18 cellular contexts compared by ENCODE assay signal in genomic region chr11:60995798-60996197, GRCh38. TPM values are rescaled to one million over a fixed set of nuclear protein-coding genes. Genes with fewer than 3 reads are reported as not detected.
DNase-seq lines count a peak whose midpoint lies in the region; ATAC-seq and TF ChIP-seq lines count a peak whose summit lies in the region.
"Had no signal": no experiment of that assay in that cellular context is flagged by ENCODE, and none has a peak within 500 bp of the region (broad histone marks: within the 10 kb centered on the region; RNA-seq: fewer than 3 reads in every experiment).

No MANE protein-coding gene starts in this region.

- H3K9me3 Mint-ChIP-seq in activated CD8-positive, alpha-beta memory T cell treated with anti-CD3 and anti-CD28 coated beads, Interleukin-2, amount 10 ng/mL, durations not matched to agents 7 days and 5 days (ENCODE audit: low read depth): no peaks in the 10 kb centered on the region
- H3K9me3 Mint-ChIP-seq in activated CD4-positive, alpha-beta memory T cell treated with anti-CD3 and anti-CD28 coated beads, Interleukin-2, amount 10 ng/mL, durations not matched to agents 7 days and 5 days: no peaks in the 10 kb centered on the region
- no peaks in the 10 kb centered on the region for H3K9me3 Mint-ChIP-seq in immature natural killer cell
- H3K9me3 Mint-ChIP-seq in Caco-2 (ENCODE audit: unreplicated experiment): no peaks in the 10 kb centered on the region
- H3K9me3 Mint-ChIP-seq: neural progenitor cell; stimulated activated memory B cell treated with anti-CD40 and anti-IgM and Interleukin-4, amounts not matched to agents 10 μg/mL and 1 μg/mL and 100 μg/mL, for 72 hours had no signal

- POLR2A ChIA-PET in activated CD4-positive, alpha-beta memory T cell treated with anti-CD3 and anti-CD28 coated beads, Interleukin-2, amount 10 ng/mL, durations not matched to agents 7 days and 5 days (lab: Charles Lee): interaction anchor here (0.8 to 6.9 kb wide), 7 partner anchors 8 to 109 kb away, joined by 3 to 53 read pairs (median 4); no protein-coding TSS in a partner anchor
- POLR2A ChIA-PET in Caco-2 (lab: Charles Lee): no interaction called here

- H3K27ac ChIP-seq in C4-2B: peak overlapping the region; percentile 53
- H3K27ac ChIP-seq: breast epithelium, neural progenitor cell, RWPE1, transverse colon had no signal

- no peaks in the 10 kb centered on the region for H3K9me3 ChIP-seq in Caco-2
- H3K9me3 ChIP-seq: breast epithelium, transverse colon had no signal

- H3K36me3 ChIP-seq in Caco-2 (ENCODE audit: control insufficient read depth, insufficient read depth, low read length): no peaks in the 10 kb centered on the region
- H3K36me3 ChIP-seq: breast epithelium, neural progenitor cell, transverse colon had no signal

- no peaks in the 10 kb centered on the region; the same call in none of the 2 replicates for H3K27me3 ChIP-seq in Caco-2 (replicated peaks; ENCODE audit: control insufficient read depth, insufficient read depth, low read length)
- H3K27me3 ChIP-seq: breast epithelium had no signal

- H3K4me3 ChIP-seq in Caco-2 (ENCODE audit: low read depth, low read length): no peak overlapping the region
- H3K4me3 ChIP-seq: breast epithelium, neural progenitor cell, transverse colon had no signal

- TF ChIP-seq CTCF in C4-2B (conservative IDR thresholded peaks at IDR 0.05) (no peak), Caco-2 (IDR thresholded peaks at IDR 0.05; ENCODE audit: insufficient read depth in 1 of 2, low read depth in 1 of 2, low read length in 1 of 2, severe bottlenecking in 1 of 2, unreplicated experiment in 1 of 2) (no peak)

- H3K4me1 ChIP-seq in Caco-2: no peaks in the 10 kb centered on the region
- H3K4me1 ChIP-seq: breast epithelium had no signal

- peaks cover 50% of the 10 kb centered on the region for H3K4me1 Mint-ChIP-seq in activated CD8-positive, alpha-beta memory T cell treated with anti-CD3 and anti-CD28 coated beads, Interleukin-2, amount 10 ng/mL, durations not matched to agents 7 days and 5 days
- peaks cover 74% of the 10 kb centered on the region for H3K4me1 Mint-ChIP-seq in activated CD4-positive, alpha-beta memory T cell treated with anti-CD3 and anti-CD28 coated beads, Interleukin-2, amount 10 ng/mL, durations not matched to agents 7 days and 5 days
- H3K4me1 Mint-ChIP-seq in immature natural killer cell (peaks cover 29 to 30% of the 10 kb centered on the region in 2 donors), Caco-2 (ENCODE audit: low read depth, unreplicated experiment) (no peaks in the 10 kb centered on the region)

- peak overlapping the region; percentile 40 for H3K27ac Mint-ChIP-seq in activated CD8-positive, alpha-beta memory T cell treated with anti-CD3 and anti-CD28 coated beads, Interleukin-2, amount 10 ng/mL, durations not matched to agents 7 days and 5 days
- H3K27ac Mint-ChIP-seq in activated CD4-positive, alpha-beta memory T cell treated with anti-CD3 and anti-CD28 coated beads, Interleukin-2, amount 10 ng/mL, durations not matched to agents 7 days and 5 days: peak overlapping the region; percentile 81
- peak overlapping the region in 4 of 6 donors; percentile 81 to 84 (median 82) for H3K27ac Mint-ChIP-seq in immature natural killer cell
- H3K27ac Mint-ChIP-seq in Caco-2 (ENCODE audit: unreplicated experiment): no peak overlapping the region
- H3K27ac Mint-ChIP-seq: neural progenitor cell; stimulated activated memory B cell treated with anti-CD40 and anti-IgM and Interleukin-4, amounts not matched to agents 10 μg/mL and 1 μg/mL and 100 μg/mL, for 72 hours had no signal

- peaks cover 48% of the 10 kb centered on the region for H3K36me3 Mint-ChIP-seq in activated CD8-positive, alpha-beta memory T cell treated with anti-CD3 and anti-CD28 coated beads, Interleukin-2, amount 10 ng/mL, durations not matched to agents 7 days and 5 days
- H3K36me3 Mint-ChIP-seq in activated CD4-positive, alpha-beta memory T cell treated with anti-CD3 and anti-CD28 coated beads, Interleukin-2, amount 10 ng/mL, durations not matched to agents 7 days and 5 days (ENCODE audit: low read depth): peaks cover 61% of the 10 kb centered on the region
- H3K36me3 Mint-ChIP-seq in immature natural killer cell: peaks cover 2 to 4% (median 3%) of the 10 kb centered on the region in 3 donors
- H3K36me3 Mint-ChIP-seq in Caco-2 (ENCODE audit: insufficient read depth, unreplicated experiment): no peaks in the 10 kb centered on the region
- H3K36me3 Mint-ChIP-seq: neural progenitor cell; stimulated activated memory B cell treated with anti-CD40 and anti-IgM and Interleukin-4, amounts not matched to agents 10 μg/mL and 1 μg/mL and 100 μg/mL, for 72 hours had no signal

- intact Hi-C loops in Caco-2 (cut with micrococcal nuclease; ENCODE audit: unreplicated experiment): no loop called here

- CTCF ChIA-PET in activated CD8-positive, alpha-beta memory T cell treated with anti-CD3 and anti-CD28 coated beads, Interleukin-2, amount 10 ng/mL, durations not matched to agents 7 days and 5 days (lab: Charles Lee): interaction anchor here (0.8 kb wide), 1 partner anchor 8 kb away, joined by 4 read pairs; no protein-coding TSS in a partner anchor
- CTCF ChIA-PET in activated CD4-positive, alpha-beta memory T cell treated with anti-CD3 and anti-CD28 coated beads, Interleukin-2, amount 10 ng/mL, durations not matched to agents 7 days and 5 days (lab: Charles Lee): interaction anchor here (1.7 to 2.0 kb wide), 2 partner anchors 14 to 81 kb away, joined by 4 to 6 read pairs; no protein-coding TSS in a partner anchor
- CTCF ChIA-PET in Caco-2 (lab: Charles Lee): no interaction called here

- no TSS peak for BruUV-seq in Caco-2 (replicated peaks; lab: Mats Ljungman, UMichigan)

- H3K27me3 Mint-ChIP-seq in activated CD8-positive, alpha-beta memory T cell treated with anti-CD3 and anti-CD28 coated beads, Interleukin-2, amount 10 ng/mL, durations not matched to agents 7 days and 5 days: no peaks in the 10 kb centered on the region
- no peaks in the 10 kb centered on the region for H3K27me3 Mint-ChIP-seq in activated CD4-positive, alpha-beta memory T cell treated with anti-CD3 and anti-CD28 coated beads, Interleukin-2, amount 10 ng/mL, durations not matched to agents 7 days and 5 days
- H3K27me3 Mint-ChIP-seq in immature natural killer cell (ENCODE audit: low read depth in 3 of 3) (peaks cover 0 to 3% (median 2%) of the 10 kb centered on the region in 3 donors), Caco-2 (ENCODE audit: insufficient read depth, unreplicated experiment) (peaks cover 7% of the 10 kb centered on the region)
- H3K27me3 Mint-ChIP-seq: stimulated activated memory B cell treated with anti-CD40 and anti-IgM and Interleukin-4, amounts not matched to agents 10 μg/mL and 1 μg/mL and 100 μg/mL, for 72 hours had no signal

- DNase-seq in activated CD8-positive, alpha-beta memory T cell treated with anti-CD3 and anti-CD28 coated beads, Interleukin-2, amount 10 ng/mL, durations not matched to agents 7 days and 5 days: no peak
- DNase-seq in activated CD8-positive, alpha-beta memory T cell treated with anti-CD3 and anti-CD28 coated beads for 24 hours: no peak
- DNase-seq in activated CD4-positive, alpha-beta memory T cell treated with anti-CD3 and anti-CD28 coated beads, Interleukin-2, amount 10 ng/mL, durations not matched to agents 7 days and 5 days: no peak
- DNase-seq in immature natural killer cell (no peak), SHP77 (lab: John Stamatoyannopoulos, UW) (no peak), Caco-2 (no peak)
- DNase-seq: ACHN, EL, NCI-H1694, SW 1271 had no signal

- ATAC-seq in activated CD8-positive, alpha-beta memory T cell treated with anti-CD3 and anti-CD28 coated beads, Interleukin-2, amount 10 ng/mL, durations not matched to agents 7 days and 5 days: no peak
- no peak for ATAC-seq in GM18861 (IDR thresholded peaks at IDR 0.05; ENCODE audit: unreplicated experiment)
- ATAC-seq: stimulated activated memory B cell treated with anti-CD40 and anti-IgM and Interleukin-4, amounts not matched to agents 10 μg/mL and 1 μg/mL and 100 μg/mL, for 72 hours had no signal

- no peak overlapping the region for H3K4me3 Mint-ChIP-seq in activated CD8-positive, alpha-beta memory T cell treated with anti-CD3 and anti-CD28 coated beads, Interleukin-2, amount 10 ng/mL, durations not matched to agents 7 days and 5 days
- H3K4me3 Mint-ChIP-seq in activated CD4-positive, alpha-beta memory T cell treated with anti-CD3 and anti-CD28 coated beads, Interleukin-2, amount 10 ng/mL, durations not matched to agents 7 days and 5 days: no peak overlapping the region
- H3K4me3 Mint-ChIP-seq in immature natural killer cell (peak overlapping the region in 1 of 5 donors; percentile 6), Caco-2 (ENCODE audit: unreplicated experiment) (no peak overlapping the region)
- H3K4me3 Mint-ChIP-seq: neural progenitor cell; stimulated activated memory B cell treated with anti-CD40 and anti-IgM and Interleukin-4, amounts not matched to agents 10 μg/mL and 1 μg/mL and 100 μg/mL, for 72 hours had no signal

RNA-seq across cellular contexts. Expression of gene CD6, which starts 24.3 kb away (rescaled TPM):
- 100 to 1,000 TPM; 152 to 181 TPM for total RNA-seq in activated CD8-positive, alpha-beta memory T cell treated with anti-CD3 and anti-CD28 coated beads, Interleukin-2, amount 10 ng/mL, durations not matched to agents 7 days and 5 days
- total RNA-seq in activated CD4-positive, alpha-beta memory T cell treated with anti-CD3 and anti-CD28 coated beads, Interleukin-2, amount 10 ng/mL, durations not matched to agents 7 days and 5 days: 100 to 1,000 TPM; 293 to 299 TPM
- polyA plus RNA-seq in immature natural killer cell: 10 to 100 TPM; 17.3 to 47.3 (median 19.1) TPM
- 0.23 TPM in 2 replicates for total RNA-seq in Caco-2 (2022)
- total RNA-seq: pulmonary artery endothelial cell had no signal

RNA-seq across cellular contexts. Expression of gene SLC15A3, which starts 43.8 kb away (rescaled TPM):
- total RNA-seq in activated CD8-positive, alpha-beta memory T cell treated with anti-CD3 and anti-CD28 coated beads, Interleukin-2, amount 10 ng/mL, durations not matched to agents 7 days and 5 days: under 1 TPM; 0.30 to 0.96 TPM
- total RNA-seq in activated CD4-positive, alpha-beta memory T cell treated with anti-CD3 and anti-CD28 coated beads, Interleukin-2, amount 10 ng/mL, durations not matched to agents 7 days and 5 days: 1 to 10 TPM in 1 of 2 experiments, under 1 TPM in 1; 0.28 to 1.0 TPM
- polyA plus RNA-seq in immature natural killer cell: under 1 TPM in 2 of 3 donors, not detected in 1; 0.41 to 0.43 TPM
- total RNA-seq in Caco-2 (2022): 0.43 and 0.84 TPM in 2 replicates

Comparison
In these comparisons a context has a peak if more than half of its experiments do, and no peak if none do; other contexts are left out.
1. RNA of gene CD6, which starts 24.3 kb away (total RNA-seq): 293 to 299 TPM in activated CD4-positive, alpha-beta memory T cell treated with anti-CD3 and anti-CD28 coated beads, Interleukin-2, amount 10 ng/mL, durations not matched to agents 7 days and 5 days and 152 to 181 TPM in activated CD8-positive, alpha-beta memory T cell treated with anti-CD3 and anti-CD28 coated beads, Interleukin-2, amount 10 ng/mL, durations not matched to agents 7 days and 5 days; 0.23 TPM in Caco-2; every median in the first group is over 100 times any median in the second.